ENCODE assay signal across 28 cellular contexts in genomic region chr1:198865288-198865687, GRCh38.
"Had no signal": no experiment of that assay in that cellular context is flagged by ENCODE, and none has a peak within 500 bp of the region (broad histone marks: within the 10 kb centered on the region; RNA-seq: fewer than 3 reads in every experiment).

No MANE protein-coding gene starts in this region.

- H3K4me1 Mint-ChIP-seq: activated T-helper 17 cell treated with anti-CD3 and anti-CD28 coated beads, Interleukin-2, amount 50 U/mL, for 72 hours had no signal

- H3K27ac ChIP-seq: cardiac muscle cell had no signal

- H3K4me3 ChIP-seq: cardiac muscle cell, MG63 had no signal

- H3K9me3 Mint-ChIP-seq: activated CD8-positive, alpha-beta T cell treated with anti-CD3 and anti-CD28 coated beads for 36 hours; activated naive CD8-positive, alpha-beta T cell treated with anti-CD3 and anti-CD28 coated beads for 36 hours; activated T-cell treated with anti-CD3 and anti-CD28 coated beads, Interleukin-2, amount 50 U/mL, for 72 hours; activated T-helper 17 cell treated with anti-CD3 and anti-CD28 coated beads, Interleukin-2, amount 50 U/mL, for 72 hours had no signal

- H3K4me3 Mint-ChIP-seq: activated CD4-positive, alpha-beta T cell treated with anti-CD3 and anti-CD28 coated beads, Interleukin-2, amount 10 ng/mL, durations not matched to agents 24 days and 14 days; activated CD8-positive, alpha-beta T cell treated with anti-CD3 and anti-CD28 coated beads for 36 hours; activated naive CD8-positive, alpha-beta T cell treated with anti-CD3 and anti-CD28 coated beads for 36 hours; activated T-cell treated with anti-CD3 and anti-CD28 coated beads, Interleukin-2, amount 50 U/mL, for 72 hours; activated T-helper 17 cell treated with anti-CD3 and anti-CD28 coated beads, Interleukin-2, amount 50 U/mL, for 72 hours had no signal

- H3K27me3 ChIP-seq: cardiac muscle cell, MG63 had no signal

- ATAC-seq: activated CD8-positive, alpha-beta T cell treated with anti-CD3 and anti-CD28 coated beads for 36 hours; activated T-cell treated with anti-CD3 and anti-CD28 coated beads, Interleukin-2, amount 50 U/mL, for 72 hours; activated T-helper 17 cell treated with anti-CD3 and anti-CD28 coated beads, Interleukin-2, amount 50 U/mL, for 72 hours; Panc1 had no signal

- H3K27ac Mint-ChIP-seq: activated CD4-positive, alpha-beta T cell treated with anti-CD3 and anti-CD28 coated beads, Interleukin-2, amount 10 ng/mL, durations not matched to agents 24 days and 14 days; activated CD8-positive, alpha-beta T cell treated with anti-CD3 and anti-CD28 coated beads for 36 hours; activated naive CD8-positive, alpha-beta T cell treated with anti-CD3 and anti-CD28 coated beads for 36 hours; activated T-cell treated with anti-CD3 and anti-CD28 coated beads, Interleukin-2, amount 50 U/mL, for 72 hours; activated T-helper 17 cell treated with anti-CD3 and anti-CD28 coated beads, Interleukin-2, amount 50 U/mL, for 72 hours had no signal

- H3K36me3 ChIP-seq: cardiac muscle cell, MG63 had no signal

- H3K27me3 Mint-ChIP-seq: activated CD4-positive, alpha-beta T cell treated with anti-CD3 and anti-CD28 coated beads, Interleukin-2, amount 10 ng/mL, durations not matched to agents 24 days and 14 days; activated CD8-positive, alpha-beta T cell treated with anti-CD3 and anti-CD28 coated beads for 36 hours; activated naive CD8-positive, alpha-beta T cell treated with anti-CD3 and anti-CD28 coated beads for 36 hours; activated T-helper 17 cell treated with anti-CD3 and anti-CD28 coated beads, Interleukin-2, amount 50 U/mL, for 72 hours had no signal

- H3K9me3 ChIP-seq: MG63 had no signal

- DNase-seq: activated CD4-positive, alpha-beta T cell treated with anti-CD3 and anti-CD28 coated beads, Interleukin-2, amount 10 ng/mL, durations not matched to agents 24 days and 14 days; activated CD4-positive, alpha-beta T cell treated with anti-CD3 and anti-CD28 coated beads, Interleukin-2, amount 50 U/mL, for 4 hours; activated CD8-positive, alpha-beta T cell treated with anti-CD3 and anti-CD28 coated beads for 36 hours; activated effector memory CD4-positive, alpha-beta T cell treated with anti-CD3 and anti-CD28 coated beads, Interleukin-2, amount 50 U/mL, for 16 hours; activated naive CD4-positive, alpha-beta T cell; activated naive CD4-positive, alpha-beta T cell treated with anti-CD3 and anti-CD28 coated beads, Interleukin-2, amount 50 U/mL, for 16 hours; activated naive CD8-positive, alpha-beta T cell treated with anti-CD3 and anti-CD28 coated beads for 36 hours; activated T-cell treated with anti-CD3 and anti-CD28 coated beads, Interleukin-2, amount 50 U/mL, for 1 hour; activated T-cell treated with anti-CD3 and anti-CD28 coated beads, Interleukin-2, amount 50 U/mL, for 72 hours; amniotic stem cell; aorta; Kasumi-1; KG1; MG63; NCI-H1048; NCI-H1436 treated with DMSO at 0.1 percent for 48 hours; NCI-H1694 treated with DMSO at 0.1 percent for 48 hours; NCI-H2029; NCI-H345; NCI-H524 treated with DMSO at 0.1 percent for 48 hours; SIG-M5; SW 1271; T-helper 1 cell; T-helper 2 cell; T-helper 9 cell had no signal
